In the genomic region with DNA sequence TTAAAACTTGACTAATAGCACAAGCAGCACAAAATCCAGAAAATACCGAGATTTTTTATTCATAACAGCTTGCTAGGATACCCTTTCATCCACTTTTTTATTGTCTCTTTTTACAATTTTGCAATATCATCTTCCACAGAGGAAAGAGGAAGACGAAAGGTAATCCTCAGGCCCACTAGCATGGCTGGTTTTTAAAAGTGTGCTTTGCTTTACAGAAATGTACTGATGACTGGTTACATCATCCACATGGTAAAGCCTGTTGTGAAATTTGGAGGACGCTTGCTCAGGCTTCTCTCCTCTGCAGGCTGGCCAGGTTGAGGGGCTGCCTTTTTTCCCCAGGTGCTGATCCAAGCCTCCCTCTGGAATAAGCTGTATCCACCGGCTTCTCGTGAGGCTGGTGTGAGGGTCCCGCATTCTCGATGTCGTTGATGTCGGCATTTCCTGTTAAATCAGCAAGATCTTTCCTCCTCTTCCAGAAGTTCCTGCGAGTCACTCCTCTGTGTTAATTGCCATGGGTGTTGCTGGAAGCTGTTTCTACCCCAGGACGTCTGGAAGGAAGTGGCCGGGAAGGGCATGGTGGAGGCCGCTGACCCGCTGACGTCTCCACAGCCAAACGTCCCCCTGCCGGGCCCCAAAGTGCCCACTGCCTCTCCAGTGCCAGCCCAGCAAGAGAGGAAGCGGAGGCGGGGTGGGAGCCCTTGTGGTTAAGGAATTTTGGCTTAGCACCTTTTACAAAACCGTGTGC, we compare ENCODE assay signal across 1 cellular context.
TF ChIP-seq lines count a peak whose summit lies in the region.

No MANE protein-coding gene starts in this region.

TF ChIP-seq in HepG2, 621 proteins besides CTCF, POLR2A, EP300 and RAD21:
- no peak for TF ChIP-seq NR2C2 (CRISPR knock-in tag; IDR thresholded peaks at IDR 0.05; ENCODE audit: borderline replicate concordance)
- TF ChIP-seq ZNF329 (CRISPR knock-in tag; IDR thresholded peaks at IDR 0.05; ENCODE audit: low read depth) = 0 out of 2 replicates have a peak, but pooled peaks have one; percentile 30
- TF ChIP-seq RBAK (CRISPR knock-in tag; IDR thresholded peaks at IDR 0.05) = no peak
- TF ChIP-seq, protein P1, sequence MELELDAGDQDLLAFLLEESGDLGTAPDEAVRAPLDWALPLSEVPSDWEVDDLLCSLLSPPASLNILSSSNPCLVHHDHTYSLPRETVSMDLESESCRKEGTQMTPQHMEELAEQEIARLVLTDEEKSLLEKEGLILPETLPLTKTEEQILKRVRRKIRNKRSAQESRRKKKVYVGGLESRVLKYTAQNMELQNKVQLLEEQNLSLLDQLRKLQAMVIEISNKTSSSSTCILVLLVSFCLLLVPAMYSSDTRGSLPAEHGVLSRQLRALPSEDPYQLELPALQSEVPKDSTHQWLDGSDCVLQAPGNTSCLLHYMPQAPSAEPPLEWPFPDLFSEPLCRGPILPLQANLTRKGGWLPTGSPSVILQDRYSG (CRISPR knock-in tag; IDR thresholded peaks at IDR 0.05) = no peak
- peak; percentile 81 for TF ChIP-seq CEBPG (CRISPR knock-in tag; IDR thresholded peaks at IDR 0.05)
- TF ChIP-seq, protein P2, sequence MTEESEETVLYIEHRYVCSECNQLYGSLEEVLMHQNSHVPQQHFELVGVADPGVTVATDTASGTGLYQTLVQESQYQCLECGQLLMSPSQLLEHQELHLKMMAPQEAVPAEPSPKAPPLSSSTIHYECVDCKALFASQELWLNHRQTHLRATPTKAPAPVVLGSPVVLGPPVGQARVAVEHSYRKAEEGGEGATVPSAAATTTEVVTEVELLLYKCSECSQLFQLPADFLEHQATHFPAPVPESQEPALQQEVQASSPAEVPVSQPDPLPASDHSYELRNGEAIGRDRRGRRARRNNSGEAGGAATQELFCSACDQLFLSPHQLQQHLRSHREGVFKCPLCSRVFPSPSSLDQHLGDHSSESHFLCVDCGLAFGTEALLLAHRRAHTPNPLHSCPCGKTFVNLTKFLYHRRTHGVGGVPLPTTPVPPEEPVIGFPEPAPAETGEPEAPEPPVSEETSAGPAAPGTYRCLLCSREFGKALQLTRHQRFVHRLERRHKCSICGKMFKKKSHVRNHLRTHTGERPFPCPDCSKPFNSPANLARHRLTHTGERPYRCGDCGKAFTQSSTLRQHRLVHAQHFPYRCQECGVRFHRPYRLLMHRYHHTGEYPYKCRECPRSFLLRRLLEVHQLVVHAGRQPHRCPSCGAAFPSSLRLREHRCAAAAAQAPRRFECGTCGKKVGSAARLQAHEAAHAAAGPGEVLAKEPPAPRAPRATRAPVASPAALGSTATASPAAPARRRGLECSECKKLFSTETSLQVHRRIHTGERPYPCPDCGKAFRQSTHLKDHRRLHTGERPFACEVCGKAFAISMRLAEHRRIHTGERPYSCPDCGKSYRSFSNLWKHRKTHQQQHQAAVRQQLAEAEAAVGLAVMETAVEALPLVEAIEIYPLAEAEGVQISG (CRISPR knock-in tag; IDR thresholded peaks at IDR 0.05) = no peak
- TF ChIP-seq MTA3 (CRISPR knock-in tag; IDR thresholded peaks at IDR 0.05) = no peak
- TF ChIP-seq KAT8 (CRISPR knock-in tag; IDR thresholded peaks at IDR 0.05) = no peak
- no peak for TF ChIP-seq RORA (CRISPR knock-in tag; IDR thresholded peaks at IDR 0.05)
- TF ChIP-seq CEBPB (IDR thresholded peaks at IDR 0.05; ENCODE audit: borderline replicate concordance, low read depth, low read length) = peak; percentile 87
- TF ChIP-seq FOSL2 (CRISPR knock-in tag; IDR thresholded peaks at IDR 0.05) = 0 out of 2 replicates have a peak, but pooled peaks have one; percentile 9
- no peak for TF ChIP-seq ZNF776 (CRISPR knock-in tag; IDR thresholded peaks at IDR 0.05)
- TF ChIP-seq, protein P3, sequence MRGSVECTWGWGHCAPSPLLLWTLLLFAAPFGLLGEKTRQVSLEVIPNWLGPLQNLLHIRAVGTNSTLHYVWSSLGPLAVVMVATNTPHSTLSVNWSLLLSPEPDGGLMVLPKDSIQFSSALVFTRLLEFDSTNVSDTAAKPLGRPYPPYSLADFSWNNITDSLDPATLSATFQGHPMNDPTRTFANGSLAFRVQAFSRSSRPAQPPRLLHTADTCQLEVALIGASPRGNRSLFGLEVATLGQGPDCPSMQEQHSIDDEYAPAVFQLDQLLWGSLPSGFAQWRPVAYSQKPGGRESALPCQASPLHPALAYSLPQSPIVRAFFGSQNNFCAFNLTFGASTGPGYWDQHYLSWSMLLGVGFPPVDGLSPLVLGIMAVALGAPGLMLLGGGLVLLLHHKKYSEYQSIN (CRISPR knock-in tag; IDR thresholded peaks at IDR 0.05; ENCODE audit: borderline replicate concordance) = no peak
- no peak for TF ChIP-seq GLI4 (CRISPR knock-in tag; IDR thresholded peaks at IDR 0.05; ENCODE audit: borderline replicate concordance)
- TF ChIP-seq ZNF335 (CRISPR knock-in tag; IDR thresholded peaks at IDR 0.05) = no peak
- TF ChIP-seq, protein P4, sequence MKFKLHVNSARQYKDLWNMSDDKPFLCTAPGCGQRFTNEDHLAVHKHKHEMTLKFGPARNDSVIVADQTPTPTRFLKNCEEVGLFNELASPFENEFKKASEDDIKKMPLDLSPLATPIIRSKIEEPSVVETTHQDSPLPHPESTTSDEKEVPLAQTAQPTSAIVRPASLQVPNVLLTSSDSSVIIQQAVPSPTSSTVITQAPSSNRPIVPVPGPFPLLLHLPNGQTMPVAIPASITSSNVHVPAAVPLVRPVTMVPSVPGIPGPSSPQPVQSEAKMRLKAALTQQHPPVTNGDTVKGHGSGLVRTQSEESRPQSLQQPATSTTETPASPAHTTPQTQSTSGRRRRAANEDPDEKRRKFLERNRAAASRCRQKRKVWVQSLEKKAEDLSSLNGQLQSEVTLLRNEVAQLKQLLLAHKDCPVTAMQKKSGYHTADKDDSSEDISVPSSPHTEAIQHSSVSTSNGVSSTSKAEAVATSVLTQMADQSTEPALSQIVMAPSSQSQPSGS (CRISPR knock-in tag; IDR thresholded peaks at IDR 0.05) = 0 out of 2 replicates have a peak, but pooled peaks have one; percentile 17
- no peak for TF ChIP-seq NRL (CRISPR knock-in tag; IDR thresholded peaks at IDR 0.05; ENCODE audit: borderline replicate concordance)
- TF ChIP-seq SAP130 (CRISPR knock-in tag; IDR thresholded peaks at IDR 0.05; ENCODE audit: low read depth) = 0 out of 2 replicates have a peak, but pooled peaks have one; percentile 29
- TF ChIP-seq, protein P5, sequence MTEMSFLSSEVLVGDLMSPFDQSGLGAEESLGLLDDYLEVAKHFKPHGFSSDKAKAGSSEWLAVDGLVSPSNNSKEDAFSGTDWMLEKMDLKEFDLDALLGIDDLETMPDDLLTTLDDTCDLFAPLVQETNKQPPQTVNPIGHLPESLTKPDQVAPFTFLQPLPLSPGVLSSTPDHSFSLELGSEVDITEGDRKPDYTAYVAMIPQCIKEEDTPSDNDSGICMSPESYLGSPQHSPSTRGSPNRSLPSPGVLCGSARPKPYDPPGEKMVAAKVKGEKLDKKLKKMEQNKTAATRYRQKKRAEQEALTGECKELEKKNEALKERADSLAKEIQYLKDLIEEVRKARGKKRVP (CRISPR knock-in tag; IDR thresholded peaks at IDR 0.05) = peak in 1 of 2 experiments; percentile 95; a peak in 2 of 4 replicates
- TF ChIP-seq, protein P6, sequence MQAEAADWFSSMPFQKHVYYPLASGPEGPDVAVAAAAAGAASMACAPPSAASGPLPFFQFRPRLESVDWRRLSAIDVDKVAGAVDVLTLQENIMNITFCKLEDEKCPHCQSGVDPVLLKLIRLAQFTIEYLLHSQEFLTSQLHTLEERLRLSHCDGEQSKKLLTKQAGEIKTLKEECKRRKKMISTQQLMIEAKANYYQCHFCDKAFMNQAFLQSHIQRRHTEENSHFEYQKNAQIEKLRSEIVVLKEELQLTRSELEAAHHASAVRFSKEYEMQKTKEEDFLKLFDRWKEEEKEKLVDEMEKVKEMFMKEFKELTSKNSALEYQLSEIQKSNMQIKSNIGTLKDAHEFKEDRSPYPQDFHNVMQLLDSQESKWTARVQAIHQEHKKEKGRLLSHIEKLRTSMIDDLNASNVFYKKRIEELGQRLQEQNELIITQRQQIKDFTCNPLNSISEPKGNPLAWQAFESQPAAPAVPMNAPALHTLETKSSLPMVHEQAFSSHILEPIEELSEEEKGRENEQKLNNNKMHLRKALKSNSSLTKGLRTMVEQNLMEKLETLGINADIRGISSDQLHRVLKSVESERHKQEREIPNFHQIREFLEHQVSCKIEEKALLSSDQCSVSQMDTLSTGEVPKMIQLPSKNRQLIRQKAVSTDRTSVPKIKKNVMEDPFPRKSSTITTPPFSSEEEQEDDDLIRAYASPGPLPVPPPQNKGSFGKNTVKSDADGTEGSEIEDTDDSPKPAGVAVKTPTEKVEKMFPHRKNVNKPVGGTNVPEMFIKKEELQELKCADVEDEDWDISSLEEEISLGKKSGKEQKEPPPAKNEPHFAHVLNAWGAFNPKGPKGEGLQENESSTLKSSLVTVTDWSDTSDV (CRISPR knock-in tag; IDR thresholded peaks at IDR 0.05) = no peak
- no peak for TF ChIP-seq SMAD9 (CRISPR knock-in tag; IDR thresholded peaks at IDR 0.05)
TF ChIP-seq in HepG2: peak in this region for 7.
